ENCODE assay signal across 1 cellular context in the genomic region with DNA sequence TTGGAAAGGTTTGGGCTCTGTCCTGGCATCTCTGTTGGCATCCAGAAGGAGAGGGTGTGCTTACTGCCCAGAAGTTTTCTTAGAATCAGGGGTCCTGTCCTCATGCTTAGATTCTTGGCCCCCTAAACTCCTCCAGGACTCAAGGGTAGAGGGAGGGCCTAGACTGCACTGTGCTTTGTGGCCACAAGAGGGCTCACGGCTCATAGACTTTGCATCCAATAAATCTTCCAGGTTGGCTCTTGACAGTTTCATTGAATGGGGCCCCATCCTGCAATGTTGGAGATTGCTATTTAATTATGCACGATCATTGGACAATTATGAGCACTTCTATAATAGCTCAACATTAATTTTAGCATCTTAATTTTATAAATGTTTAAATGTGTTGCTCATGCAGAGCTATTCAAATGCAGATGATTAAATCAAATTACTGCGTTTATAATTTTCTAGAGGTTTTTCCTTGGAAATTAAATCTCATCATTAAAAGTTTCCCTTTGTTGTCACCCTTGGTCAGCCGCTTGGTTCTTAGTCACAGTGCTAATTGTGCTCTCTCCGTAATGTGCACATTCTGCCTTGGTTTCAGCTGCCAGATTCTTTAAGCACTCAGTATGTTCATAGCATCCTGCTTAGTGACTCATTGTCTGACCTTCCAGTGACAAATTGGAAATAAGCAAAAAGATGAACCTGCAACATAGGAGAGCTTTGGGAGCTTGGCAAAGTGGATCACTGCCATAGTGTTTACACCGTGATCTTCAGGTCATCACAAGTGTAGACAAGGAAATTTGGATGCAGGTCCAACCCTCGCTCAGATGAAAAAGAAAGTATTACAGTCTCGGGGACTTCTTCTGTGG.
TF ChIP-seq lines count a peak whose summit lies in the region.

No MANE protein-coding gene starts in this region.

TF ChIP-seq in K562, 482 proteins besides CTCF, POLR2A, EP300 and RAD21 (continued from another document):
- TF ChIP-seq PBX2 (CRISPR knock-in tag; IDR thresholded peaks at IDR 0.05; ENCODE audit: low read depth) (peak; percentile 37; the same call in 1 of the 2 replicates), PBX2 (tag; conservative IDR thresholded peaks at IDR 0.05; ENCODE audit: low read depth) (peak; percentile 94), SMC3 (conservative IDR thresholded peaks at IDR 0.05; ENCODE audit: insufficient read depth, low read depth, low read length) (peak; percentile 48; the same call in 1 of the 2 replicates), ATF3 (IDR thresholded peaks at IDR 0.05) (no peak), ATF3 (CRISPR knock-in tag; conservative IDR thresholded peaks at IDR 0.05) (no peak)
